Comparison of ENCODE assay signal across 8 cellular contexts in genomic region chr20:8853805-8854338, GRCh38.
A peak's percentile ranks its signal among the peaks of the same experiment; 100 is the strongest.
DNase-seq lines count a peak whose midpoint lies in the region; ATAC-seq and TF ChIP-seq lines count a peak whose summit lies in the region.

No MANE protein-coding gene starts in this region.

- H3K27ac Mint-ChIP-seq in T-helper 17 cell, result no peak overlapping the region

- H4K8ac ChIP-seq in neuronal stem cell (ENCODE audit: low read depth, low read length), result no peak overlapping the region

- H3K36me3 Mint-ChIP-seq in T-helper 17 cell (ENCODE audit: low read depth), result no peaks in the 10 kb centered on the region

- H3K14ac ChIP-seq in neuronal stem cell (ENCODE audit: low read length), result no peak overlapping the region

- TF ChIP-seq CTCF in AG10803 (conservative IDR thresholded peaks at IDR 0.05; ENCODE audit: low read length), result peak; percentile 92
- TF ChIP-seq CTCF in fibroblast of villous mesenchyme (IDR thresholded peaks at IDR 0.05; ENCODE audit: insufficient read depth, low read depth, low read length), result peak; percentile 90

- ATAC-seq in GM18508 (IDR thresholded peaks at IDR 0.05; ENCODE audit: insufficient read depth, unreplicated experiment) (peak; percentile 80), HG02973 (IDR thresholded peaks at IDR 0.05; ENCODE audit: unreplicated experiment) (peak; percentile 89), T-helper 17 cell (peak; percentile 45)

- H3K4me1 Mint-ChIP-seq in T-helper 17 cell, result no peaks in the 10 kb centered on the region

- WGBS in neuronal stem cell (ENCODE audit: extremely low coverage in 2 of 2, insufficient read length in 2 of 2, insufficient replicate concordance in 1 of 2), 2 donors, result no CpG with 5 or more reads among the region's 6 CpGs

- peaks cover 6% of the 10 kb centered on the region in 2 donors for H3K4me1 ChIP-seq in neuronal stem cell (ENCODE audit: control insufficient read depth in 2 of 2, insufficient read depth in 1 of 2, low read depth in 1 of 2, low read length in 2 of 2)

- H3K18ac ChIP-seq in neuronal stem cell (ENCODE audit: low read length), result no peak overlapping the region

- no peak overlapping the region for H3K27ac ChIP-seq in neuronal stem cell (replicated peaks; ENCODE audit: low read length)

- no peak overlapping the region for H2BK120ac ChIP-seq in neuronal stem cell (ENCODE audit: low read depth, low read length)

- DNase-seq in AG10803 (ENCODE audit: low read depth), result peak; percentile 81
- DNase-seq in NCI-H1694 treated with DMSO at 0.1 percent for 48 hours (lab: John Stamatoyannopoulos, UW), result peak; percentile 78
- no peak for DNase-seq in T-helper 17 cell
- peak; percentile 81 for DNase-seq in fibroblast of villous mesenchyme (ENCODE audit: low read depth)
- DNase-seq in neuronal stem cell (ENCODE audit: low spot score), result peak; percentile 76
- no peak for DNase-seq in cortex of kidney (lab: John Stamatoyannopoulos, UW)

- H3K9me3 ChIP-seq in T-helper 17 cell (ENCODE audit: control insufficient read depth, low read length, poor library complexity, severe bottlenecking) (no peaks in the 10 kb centered on the region), neuronal stem cell (replicated peaks in 1 of 2; ENCODE audit: control insufficient read depth in 2 of 2, insufficient read depth in 1 of 2, low read depth in 1 of 2, low read length in 2 of 2) (peaks cover 0 to 3% of the 10 kb centered on the region in 2 donors)

- H3K4me3 ChIP-seq in AG10803 (ENCODE audit: low read length) (no peak overlapping the region), fibroblast of villous mesenchyme (ENCODE audit: low read depth, low read length) (no peak overlapping the region), neuronal stem cell (ENCODE audit: low read length in 2 of 2) (no peak overlapping the region)

- no peak overlapping the region for H4K91ac ChIP-seq in neuronal stem cell (ENCODE audit: low read depth, low read length, poor library complexity)

- H3K4me2 ChIP-seq in neuronal stem cell (ENCODE audit: insufficient read depth, low read length, poor library complexity, severe bottlenecking), result no peak overlapping the region

- no peaks in the 10 kb centered on the region for H3K27me3 ChIP-seq in neuronal stem cell (ENCODE audit: control insufficient read depth in 3 of 3, insufficient read depth in 3 of 3, low read depth in 1 of 3, low read length in 3 of 3)

- H3K23ac ChIP-seq in neuronal stem cell (ENCODE audit: low read depth, low read length, poor library complexity), result no peak overlapping the region

- H2BK12ac ChIP-seq in neuronal stem cell (ENCODE audit: low read length), result no peak overlapping the region

- H2BK5ac ChIP-seq in neuronal stem cell (ENCODE audit: low read length), result no peak overlapping the region

- no peaks in the 10 kb centered on the region for H3K79me1 ChIP-seq in neuronal stem cell (ENCODE audit: low read depth, low read length)

- H3K9ac ChIP-seq in neuronal stem cell (ENCODE audit: low read depth, low read length, poor library complexity), result no peak overlapping the region

- H2BK15ac ChIP-seq in neuronal stem cell (ENCODE audit: low read length), result no peak overlapping the region

- peak overlapping the region; percentile 75 for H2AFZ ChIP-seq in neuronal stem cell (ENCODE audit: low read length)

- H2AK5ac ChIP-seq in neuronal stem cell (ENCODE audit: low read depth, low read length), result no peak overlapping the region

- H3K4ac ChIP-seq in neuronal stem cell (ENCODE audit: low read length), result no peak overlapping the region

- H3K4me3 Mint-ChIP-seq in T-helper 17 cell, result no peak overlapping the region

- H3K36me3 ChIP-seq in neuronal stem cell (replicated peaks in 1 of 2; ENCODE audit: control insufficient read depth in 2 of 2, insufficient read depth in 2 of 2, low read length in 2 of 2), result no peaks in the 10 kb centered on the region

- no peaks in the 10 kb centered on the region for H3K27me3 Mint-ChIP-seq in T-helper 17 cell

Comparison
In these comparisons a context has a peak if more than half of its experiments do, and no peak if none do; other contexts are left out.
1. DNase-seq: peak in AG10803 (single experiment), NCI-H1694 treated with DMSO at 0.1 percent for 48 hours (single experiment), fibroblast of villous mesenchyme (single experiment) and neuronal stem cell (single experiment); none in T-helper 17 cell (0 of 3) and cortex of kidney (single experiment).
2. Peak in every context shown above with its lines, with median percentiles within 50 percentile points of each other: ATAC-seq.